8 cellular contexts compared by ENCODE assay signal in genomic region chr1:30718091-30718635, GRCh38. TPM values are rescaled to one million over a fixed set of nuclear protein-coding genes. Genes with fewer than 3 reads are reported as not detected.
DNase-seq lines count a peak whose midpoint lies in the region; ATAC-seq and TF ChIP-seq lines count a peak whose summit lies in the region.

No MANE protein-coding gene starts in this region.

- peak; percentile 98 for DNase-seq in NCI-H69 (lab: John Stamatoyannopoulos, UW)
- DNase-seq in activated CD4-positive, alpha-beta T cell treated with anti-CD3 and anti-CD28 coated beads, Interleukin-2, amount 50 U/mL, for 1 hour = peak; percentile 100
- peak; percentile 93 for DNase-seq in cortex of kidney (lab: John Stamatoyannopoulos, UW)
- DNase-seq in stimulated activated CD4-positive, alpha-beta T cell treated with anti-CD3 and anti-CD28 coated beads, Interleukin-4, amount 100 ng/mL, for 1 hour = peak; percentile 100

- peak overlapping the region; percentile 85 for H3K4me2 ChIP-seq in BLaER1

- H3K27ac ChIP-seq in BLaER1 (no peak overlapping the region; the same call in 1 of the 2 replicates), liver (ENCODE audit: low read depth in 1 of 2, low read length in 2 of 2) (peak overlapping the region; percentile 62 to 68)

- H3K9ac ChIP-seq in BLaER1 (no peak overlapping the region), liver (ENCODE audit: low read depth in 1 of 2, low read length in 2 of 2) (no peak overlapping the region)

- no peaks in the 10 kb centered on the region for H3K27me3 ChIP-seq in BLaER1
- no peaks in the 10 kb centered on the region for H3K27me3 ChIP-seq in liver (ENCODE audit: control insufficient read depth in 4 of 4, insufficient read depth in 4 of 4, low read length in 3 of 4)

- H3K9me3 ChIP-seq in BLaER1 = peaks cover 4% of the 10 kb centered on the region; the same call in 1 of the 2 replicates
- H3K9me3 ChIP-seq in liver (ENCODE audit: control insufficient read depth in 4 of 4, low read length in 3 of 4) = peaks cover 0 to 4% (median 0%) of the 10 kb centered on the region in 4 donors

- TF ChIP-seq CTCF in liver (IDR thresholded peaks at IDR 0.05; ENCODE audit: low read depth, low read length, missing input control) = no peak

- H4K20me1 ChIP-seq in BLaER1 = peaks cover 27% of the 10 kb centered on the region; the same call in 1 of the 2 replicates

- H3K4me1 ChIP-seq in BLaER1 (peaks cover 57% of the 10 kb centered on the region), liver (ENCODE audit: control insufficient read depth in 4 of 4, insufficient read depth in 4 of 4, low read length in 3 of 4) (peaks cover 0 to 9% (median 4%) of the 10 kb centered on the region in 4 donors)

- peak; percentile 82 for ATAC-seq in GM19395 (IDR thresholded peaks at IDR 0.05; ENCODE audit: unreplicated experiment)
- ATAC-seq in HG03520 (IDR thresholded peaks at IDR 0.05; ENCODE audit: unreplicated experiment) = peak; percentile 70

- TF ChIP-seq RAD21 in liver (IDR thresholded peaks at IDR 0.05) = peak in 1 of 2 donors; percentile 7

- 2% methylated on average over 50 of the region's 50 CpGs for WGBS in liver

- H3K4me3 ChIP-seq in BLaER1 (peak overlapping the region; percentile 67), liver (ENCODE audit: low read depth in 1 of 3, low read length in 3 of 3) (peak overlapping the region in 1 of 3 donors; percentile 7)

- H3K36me3 ChIP-seq in BLaER1 (no peaks in the 10 kb centered on the region), liver (ENCODE audit: control insufficient read depth in 4 of 4, insufficient read depth in 3 of 4, low read depth in 1 of 4, low read length in 3 of 4) (no peaks in the 10 kb centered on the region)

TF ChIP-seq in liver, 16 proteins besides CTCF, POLR2A, EP300 and RAD21:
- TF ChIP-seq MAX (IDR thresholded peaks at IDR 0.05) = no peak
- TF ChIP-seq RXRA (IDR thresholded peaks at IDR 0.05) = peak; percentile 18 to 29
- peak; percentile 82 for TF ChIP-seq SP1 (IDR thresholded peaks at IDR 0.05)
- no peak for TF ChIP-seq NR2F2 (IDR thresholded peaks at IDR 0.05)

RNA-seq across cellular contexts. Expression of gene MATN1, which starts 5.2 kb away (rescaled TPM):
- under 1 TPM in 1 of 2 donors, not detected in 1; 0.19 TPM for total RNA-seq in liver
- polyA plus RNA-seq in liver = not detected

RNA-seq across cellular contexts. Expression of gene LAPTM5, which starts 39.4 kb away (rescaled TPM):
- total RNA-seq in liver = 10 to 100 TPM; 22.3 to 33.8 TPM
- polyA plus RNA-seq in liver = 10 to 100 TPM; 18.0 to 46.2 TPM
